Comparison of ENCODE assay signal across 15 cellular contexts in the genomic region with DNA sequence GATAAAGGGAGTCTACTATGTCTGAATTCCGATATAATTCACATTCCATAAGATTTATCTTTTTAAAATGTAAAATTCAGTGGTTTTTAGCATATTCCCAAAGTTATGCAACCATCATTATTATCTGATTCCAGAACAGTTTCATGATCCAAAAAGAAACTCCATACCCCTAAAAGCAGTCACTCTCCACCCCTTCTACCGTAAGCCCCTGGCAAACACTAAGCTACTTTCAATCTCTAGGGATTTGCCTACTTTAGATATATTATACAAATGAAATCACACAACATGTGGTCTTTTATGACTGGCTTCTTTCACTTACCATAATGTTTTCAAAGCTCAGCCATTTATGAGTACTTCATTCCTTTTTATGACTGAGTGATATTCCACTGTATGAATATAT.
A peak's percentile ranks its signal among the peaks of the same experiment; 100 is the strongest.
DNase-seq lines count a peak whose midpoint lies in the region; TF ChIP-seq lines count a peak whose summit lies in the region.
"Had no signal": no experiment of that assay in that cellular context is flagged by ENCODE, and none has a peak within 500 bp of the region (broad histone marks: within the 10 kb centered on the region; RNA-seq: fewer than 3 reads in every experiment).

No MANE protein-coding gene starts in this region.

- no peak for TF ChIP-seq CTCF in fibroblast of pulmonary artery (IDR thresholded peaks at IDR 0.05; ENCODE audit: low read length, missing control alignments)

- no peak overlapping the region for H3K9ac ChIP-seq in adipocyte (ENCODE audit: low read length)
- H3K9ac ChIP-seq: BLaER1 had no signal

- H3K36me3 Mint-ChIP-seq in activated CD4-positive, alpha-beta T cell treated with anti-CD3 and anti-CD28 coated beads, Interleukin-2, amount 10 ng/mL, durations not matched to agents 24 days and 14 days (ENCODE audit: low read depth), result no peaks in the 10 kb centered on the region
- H3K36me3 Mint-ChIP-seq: CD4-positive, CD25-positive, alpha-beta regulatory T cell; CD8-positive, alpha-beta T cell had no signal

- no peaks in the 10 kb centered on the region for H3K9me3 ChIP-seq in adipocyte (ENCODE audit: control insufficient read depth, low read length)

- H3K4me1 ChIP-seq in adipocyte (ENCODE audit: control insufficient read depth, insufficient read depth, low read length), result no peaks in the 10 kb centered on the region
- H3K4me1 ChIP-seq: BLaER1, Caco-2 had no signal

- H3K4me1 Mint-ChIP-seq in activated CD4-positive, alpha-beta T cell treated with anti-CD3 and anti-CD28 coated beads, Interleukin-2, amount 10 ng/mL, durations not matched to agents 24 days and 14 days, result no peaks in the 10 kb centered on the region
- H3K4me1 Mint-ChIP-seq: B cell; CD4-positive, CD25-positive, alpha-beta regulatory T cell had no signal

- no peaks in the 10 kb centered on the region for H3K27me3 ChIP-seq in adipocyte (replicated peaks; ENCODE audit: control insufficient read depth, insufficient read depth, low read length)
- H3K27me3 ChIP-seq: BLaER1 had no signal

- DNase-seq in adipocyte (ENCODE audit: low read depth), result peak; percentile 36
- DNase-seq in fibroblast of gingiva (ENCODE audit: low read depth), result peak; percentile 56
- DNase-seq in fibroblast of pulmonary artery (ENCODE audit: low read depth), result peak; percentile 8
- DNase-seq in NCI-H526 treated with DMSO at 0.1 percent for 48 hours (lab: John Stamatoyannopoulos, UW), result no peak
- no peak for DNase-seq in activated CD4-positive, alpha-beta T cell treated with anti-CD3 and anti-CD28 coated beads, Interleukin-2, amount 10 ng/mL, durations not matched to agents 24 days and 14 days
- DNase-seq in T-helper 2 cell, result no peak
- DNase-seq: Caco-2; CD4-positive, CD25-positive, alpha-beta regulatory T cell; CD8-positive, alpha-beta T cell; DMS153; DND-41; H7; HCEC 1CT had no signal

- no peak overlapping the region for H3K4me3 Mint-ChIP-seq in activated CD4-positive, alpha-beta T cell treated with anti-CD3 and anti-CD28 coated beads, Interleukin-2, amount 10 ng/mL, durations not matched to agents 24 days and 14 days
- H3K4me3 Mint-ChIP-seq: B cell; CD4-positive, CD25-positive, alpha-beta regulatory T cell; CD8-positive, alpha-beta T cell had no signal

- peaks cover 2% of the 10 kb centered on the region for H3K27me3 Mint-ChIP-seq in activated CD4-positive, alpha-beta T cell treated with anti-CD3 and anti-CD28 coated beads, Interleukin-2, amount 10 ng/mL, durations not matched to agents 24 days and 14 days
- H3K27me3 Mint-ChIP-seq: B cell; CD4-positive, CD25-positive, alpha-beta regulatory T cell had no signal

- intact Hi-C loops in activated CD4-positive, alpha-beta T cell treated with anti-CD3 and anti-CD28 coated beads, Interleukin-2, amount 10 ng/mL, durations not matched to agents 24 days and 14 days (cut with micrococcal nuclease), result no loop called here

- H3K9me3 Mint-ChIP-seq in activated CD4-positive, alpha-beta T cell treated with anti-CD3 and anti-CD28 coated beads, Interleukin-2, amount 10 ng/mL, durations not matched to agents 24 days and 14 days, result no peaks in the 10 kb centered on the region

- no peak overlapping the region for H3K27ac Mint-ChIP-seq in activated CD4-positive, alpha-beta T cell treated with anti-CD3 and anti-CD28 coated beads, Interleukin-2, amount 10 ng/mL, durations not matched to agents 24 days and 14 days
- H3K27ac Mint-ChIP-seq: B cell; CD4-positive, CD25-positive, alpha-beta regulatory T cell; CD8-positive, alpha-beta T cell had no signal

- H3K36me3 ChIP-seq in adipocyte (ENCODE audit: control insufficient read depth, insufficient read depth, low read length, severe bottlenecking), result no peaks in the 10 kb centered on the region
- H3K36me3 ChIP-seq: BLaER1 had no signal

- no peak overlapping the region for H3K4me3 ChIP-seq in adipocyte (ENCODE audit: low read length)
- H3K4me3 ChIP-seq in fibroblast of pulmonary artery (replicated peaks; ENCODE audit: low read depth, low read length), result no peak overlapping the region
- H3K4me3 ChIP-seq: BLaER1 had no signal

Comparison
In these comparisons a context has a peak if more than half of its experiments do, and no peak if none do; other contexts are left out.
1. DNase-seq: peak in adipocyte (single experiment), fibroblast of gingiva (single experiment) and fibroblast of pulmonary artery (single experiment); none in NCI-H526 treated with DMSO at 0.1 percent for 48 hours (single experiment), activated CD4-positive, alpha-beta T cell treated with anti-CD3 and anti-CD28 coated beads, Interleukin-2, amount 10 ng/mL, durations not matched to agents 24 days and 14 days (single experiment) and T-helper 2 cell (0 of 5).